ENCODE assay signal across 12 cellular contexts in the genomic region with DNA sequence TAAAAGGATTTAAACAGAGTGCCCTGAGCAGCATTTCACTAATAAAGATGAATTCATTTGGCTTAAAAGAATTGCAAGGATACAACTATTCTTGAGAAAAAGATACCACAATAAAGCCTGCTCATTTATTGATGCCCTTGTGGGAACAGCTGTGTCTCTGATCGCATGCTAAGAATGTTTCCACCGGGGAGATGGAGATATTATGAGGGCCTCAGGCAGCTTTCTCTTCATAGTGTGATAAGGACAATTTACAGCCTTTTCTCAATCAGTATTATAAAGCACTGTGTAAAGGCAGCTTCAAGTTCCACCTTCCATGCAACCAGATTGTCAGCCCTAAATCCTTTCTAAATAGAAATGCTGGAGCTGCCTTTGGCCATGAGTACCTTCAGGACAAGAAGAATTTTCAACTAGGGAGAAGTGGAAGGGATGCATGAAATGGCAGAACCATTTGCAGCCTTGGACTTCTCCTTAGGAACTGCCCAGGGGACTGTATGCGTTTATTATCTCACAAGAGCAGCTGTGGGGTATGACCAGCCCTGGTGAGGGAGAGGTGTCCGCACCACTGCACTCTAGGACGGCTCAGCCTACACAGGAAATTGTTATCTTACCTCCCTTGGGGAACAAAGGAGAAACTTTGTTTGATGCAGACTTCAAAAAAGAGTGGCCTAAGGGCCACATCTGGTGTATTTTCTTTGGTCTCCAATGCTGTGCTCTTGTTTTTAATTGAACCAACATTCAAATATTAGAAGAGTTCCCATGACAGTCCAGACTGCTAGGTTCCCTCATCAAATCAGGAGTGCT.
DNase-seq lines count a peak whose midpoint lies in the region; ATAC-seq and TF ChIP-seq lines count a peak whose summit lies in the region.
"Had no signal": no experiment of that assay in that cellular context is flagged by ENCODE, and none has a peak within 500 bp of the region (broad histone marks: within the 10 kb centered on the region; RNA-seq: fewer than 3 reads in every experiment).

No MANE protein-coding gene starts in this region.

- H3K4me3 Mint-ChIP-seq in endothelial cell (ENCODE audit: unreplicated experiment): no peak overlapping the region
- H3K4me3 Mint-ChIP-seq: effector memory CD8-positive, alpha-beta T cell had no signal

- peak; percentile 74 for ATAC-seq in GM21367 (IDR thresholded peaks at IDR 0.05; ENCODE audit: unreplicated experiment)
- ATAC-seq in HG03432 (IDR thresholded peaks at IDR 0.05; ENCODE audit: unreplicated experiment): peak; percentile 83
- ATAC-seq: effector memory CD8-positive, alpha-beta T cell had no signal

- no peaks in the 10 kb centered on the region for H3K9me3 ChIP-seq in A673 (ENCODE audit: low read depth, low read length, poor library complexity, severe bottlenecking)

- POLR2A ChIA-PET in A673 (lab: Charles Lee; ENCODE audit: low non-redundant PET): no interaction called here

- no peaks in the 10 kb centered on the region for H3K36me3 ChIP-seq in A673 (ENCODE audit: insufficient read depth, low read length, poor library complexity, severe bottlenecking)

- H3K9me3 Mint-ChIP-seq in endothelial cell (ENCODE audit: unreplicated experiment): no peaks in the 10 kb centered on the region
- H3K9me3 Mint-ChIP-seq: effector memory CD8-positive, alpha-beta T cell had no signal

- H3K4me1 Mint-ChIP-seq in endothelial cell (ENCODE audit: unreplicated experiment): peaks cover 36% of the 10 kb centered on the region

- no TSS peak for BruUV-seq in A673 (replicated peaks; lab: Mats Ljungman, UMichigan)

- peaks cover 3% of the 10 kb centered on the region for H3K36me3 Mint-ChIP-seq in endothelial cell (ENCODE audit: low read depth, unreplicated experiment)

- DNase-seq in ELF-1 (ENCODE audit: low read depth, low spot score): peak; percentile 19
- DNase-seq in endothelial cell (ENCODE audit: low spot score): peak; percentile 28
- no peak for DNase-seq in NCI-H187 treated with DMSO at 0.1 percent for 48 hours (lab: John Stamatoyannopoulos, UW)
- no peak for DNase-seq in NCI-H1048 (lab: John Stamatoyannopoulos, UW)
- no peak for DNase-seq in A673 (ENCODE audit: low spot score)
- DNase-seq in NCI-H2029 (lab: John Stamatoyannopoulos, UW): no peak
- DNase-seq: AML-193; effector memory CD8-positive, alpha-beta T cell; NCI-H526 had no signal

- intact Hi-C loops in A673 (cut with micrococcal nuclease; ENCODE audit: unreplicated experiment): no loop called here

- H3K27me3 Mint-ChIP-seq in endothelial cell (ENCODE audit: unreplicated experiment): peaks cover 1% of the 10 kb centered on the region

- TF ChIP-seq CTCF in endothelial cell (IDR thresholded peaks at IDR 0.05; ENCODE audit: unreplicated experiment): no peak
- TF ChIP-seq CTCF in A673 (conservative IDR thresholded peaks at IDR 0.05; ENCODE audit: low read depth, low read length): no peak

- CTCF ChIA-PET in A673 (lab: Charles Lee): no interaction called here

- H3K27me3 ChIP-seq in A673 (replicated peaks; ENCODE audit: insufficient read depth, low read depth, low read length, poor library complexity): peaks cover 12% of the 10 kb centered on the region

- H3K4me3 ChIP-seq in A673 (ENCODE audit: low read depth, low read length, poor library complexity, severe bottlenecking): no peak overlapping the region

- no peaks in the 10 kb centered on the region for H3K4me1 ChIP-seq in A673 (ENCODE audit: insufficient read depth, low read length, poor library complexity, severe bottlenecking)
- H3K4me1 ChIP-seq: parathyroid adenoma had no signal

- no peak overlapping the region for H3K27ac ChIP-seq in A673 (ENCODE audit: low read depth, low read length, poor library complexity, severe bottlenecking)
- H3K27ac ChIP-seq: parathyroid adenoma had no signal

- H3K27ac Mint-ChIP-seq in endothelial cell (ENCODE audit: unreplicated experiment): peak overlapping the region; percentile 36
- H3K27ac Mint-ChIP-seq: effector memory CD8-positive, alpha-beta T cell had no signal

Comparison
In these comparisons a context has a peak if more than half of its experiments do, and no peak if none do; other contexts are left out.
1. DNase-seq: peak in ELF-1 (single experiment) and endothelial cell (single experiment); none in NCI-H187 treated with DMSO at 0.1 percent for 48 hours (single experiment), NCI-H1048 (single experiment), A673 (single experiment) and NCI-H2029 (single experiment).